Comparison of ENCODE assay signal across 8 cellular contexts in the genomic region with DNA sequence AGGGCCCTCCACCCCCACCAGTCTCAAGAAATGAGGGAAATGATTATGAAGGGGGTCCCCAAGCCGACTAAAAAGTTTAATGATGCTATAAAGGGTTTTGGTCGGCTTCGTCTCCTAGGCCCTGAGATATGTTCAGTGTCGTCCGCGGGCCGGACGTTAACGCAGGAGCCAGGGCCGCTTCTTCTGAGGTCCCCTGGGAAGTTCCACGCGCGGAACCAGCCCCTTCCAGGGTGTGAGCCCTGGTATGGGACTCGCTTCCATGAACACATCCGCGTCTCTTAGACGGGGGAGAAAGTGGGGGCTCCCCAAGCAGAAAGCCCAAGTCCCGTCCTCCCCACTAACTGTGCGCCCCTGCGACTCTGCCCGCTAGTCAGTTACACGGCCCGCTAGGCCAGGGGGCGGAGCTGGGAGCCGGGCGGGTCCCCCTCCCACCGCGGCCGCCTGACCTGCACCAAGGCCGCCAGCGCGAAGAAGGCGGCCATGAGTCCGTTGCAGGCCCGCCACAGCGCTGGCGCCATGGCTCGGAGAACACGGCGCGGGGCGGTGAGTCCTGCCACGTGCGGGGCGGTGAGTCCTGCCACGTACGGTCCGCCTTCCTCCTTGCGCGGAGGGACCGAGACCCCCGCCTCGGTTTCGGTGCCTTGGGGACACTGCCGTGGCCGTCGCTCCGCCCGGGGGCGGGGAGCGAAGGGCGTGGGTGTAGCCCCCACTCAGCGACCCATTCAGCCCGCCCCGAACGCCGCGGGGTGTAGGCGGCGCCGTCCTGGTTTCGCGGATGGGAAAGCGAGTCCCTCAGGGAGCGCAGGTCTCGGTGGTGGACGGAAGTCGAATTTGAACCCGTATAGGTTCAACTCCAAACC. TPM values are rescaled to one million over a fixed set of nuclear protein-coding genes. Genes with fewer than 3 reads are reported as not detected.
DNase-seq lines count a peak whose midpoint lies in the region; ATAC-seq and TF ChIP-seq lines count a peak whose summit lies in the region.

A gene (minus strand): TSS at position 690 of the 860 bp plus-strand sequence. CDS start 172 bp downstream, at position 518.

- H3K27me3 ChIP-seq in H7 (ENCODE audit: control insufficient read depth, insufficient read depth, low read length): no peaks in the 10 kb centered on the region
- no peaks in the 10 kb centered on the region for H3K27me3 ChIP-seq in gastroesophageal sphincter
- peaks cover 26% of the 10 kb centered on the region for H3K27me3 ChIP-seq in neural progenitor cell
- peaks cover 3% of the 10 kb centered on the region for H3K27me3 ChIP-seq in thymus (ENCODE audit: control insufficient read depth, insufficient read depth)

- H2AFZ ChIP-seq in neural progenitor cell (replicated peaks): peak within 1 kb of the TSS; percentile 84

- H3K27me3 Mint-ChIP-seq in neural progenitor cell (ENCODE audit: insufficient read depth, low read depth): peaks cover 7% of the 10 kb centered on the region

- H3K27ac Mint-ChIP-seq in neural progenitor cell: peak within 1 kb of the TSS; percentile 10

- TF ChIP-seq CTCF in gastroesophageal sphincter (IDR thresholded peaks at IDR 0.05): peak in 1 of 4 experiments; percentile 11
- TF ChIP-seq CTCF in neural progenitor cell (IDR thresholded peaks at IDR 0.05): no peak

- no peaks in the 10 kb centered on the region for H3K9me3 ChIP-seq in gastroesophageal sphincter
- H3K9me3 ChIP-seq in neural progenitor cell (ENCODE audit: low read depth): no peaks in the 10 kb centered on the region
- no peaks in the 10 kb centered on the region for H3K9me3 ChIP-seq in thymus (ENCODE audit: control insufficient read depth)

- H3K9me3 Mint-ChIP-seq in neural progenitor cell: peaks cover 2% of the 10 kb centered on the region

- no peaks in the 10 kb centered on the region for H3K79me2 ChIP-seq in neural progenitor cell (ENCODE audit: low read depth)

- no peaks in the 10 kb centered on the region for H3K36me3 Mint-ChIP-seq in neural progenitor cell

- TF ChIP-seq POLR2A in gastroesophageal sphincter (IDR thresholded peaks at IDR 0.05): peak; percentile 74 to 79

- peak within 1 kb of the TSS; percentile 73 for H3K4me2 ChIP-seq in neural progenitor cell

- peaks cover 11% of the 10 kb centered on the region for H3K4me1 Mint-ChIP-seq in neural progenitor cell

- ATAC-seq in gastroesophageal sphincter (peak; percentile 94), GM18870 (IDR thresholded peaks at IDR 0.05; ENCODE audit: unreplicated experiment) (no peak)

- H3K27ac ChIP-seq in gastroesophageal sphincter: peak within 1 kb of the TSS; percentile 76 to 98 (median 94)
- no peak within 1 kb of the TSS for H3K27ac ChIP-seq in neural progenitor cell
- peak within 1 kb of the TSS; percentile 32 for H3K27ac ChIP-seq in thymus (ENCODE audit: low read depth)

- H3K36me3 ChIP-seq in H7 (replicated peaks; ENCODE audit: control insufficient read depth, insufficient read depth, low read length) (no peaks in the 10 kb centered on the region; the same call in 1 of the 2 replicates), gastroesophageal sphincter (peaks cover 0 to 30% of the 10 kb centered on the region in 2 donors), neural progenitor cell (no peaks in the 10 kb centered on the region), thymus (ENCODE audit: control insufficient read depth, insufficient read depth) (no peaks in the 10 kb centered on the region)

- H4K20me1 ChIP-seq in neural progenitor cell (ENCODE audit: low read depth): no peaks in the 10 kb centered on the region

- no peak for TF ChIP-seq EP300 in gastroesophageal sphincter (IDR thresholded peaks at IDR 0.05)

- peaks cover 25% of the 10 kb centered on the region for H3F3A ChIP-seq in neural progenitor cell (ENCODE audit: low read depth)

- peak within 1 kb of the TSS; percentile 88 for H3K4me3 Mint-ChIP-seq in neural progenitor cell

- peaks cover 0 to 26% (median 0%) of the 10 kb centered on the region in 3 donors for H3K4me1 ChIP-seq in gastroesophageal sphincter
- H3K4me1 ChIP-seq in neural progenitor cell: peaks cover 8% of the 10 kb centered on the region
- peaks cover 3% of the 10 kb centered on the region for H3K4me1 ChIP-seq in thymus (ENCODE audit: control insufficient read depth, insufficient read depth, low read length)

- 0% methylated on average over 6 to 9 of the region's 79 CpGs for WGBS in gastroesophageal sphincter (ENCODE audit: low coverage in 1 of 2), 2 donors
- WGBS in thymus: 3% methylated on average over 79 of the region's 79 CpGs

- no peak within 1 kb of the TSS for H3K9ac ChIP-seq in neural progenitor cell

- DNase-seq in GF-D8 (lab: John Stamatoyannopoulos, UW): peak; percentile 40
- peak; percentile 92 for DNase-seq in H7
- DNase-seq in NOMO-1 (lab: John Stamatoyannopoulos, UW; ENCODE audit: unreplicated experiment in 2 of 2): peak; percentile 34 to 53
- peak; percentile 53 for DNase-seq in activated naive CD4-positive, alpha-beta T cell treated with anti-CD3 and anti-CD28 coated beads, Interleukin-2, amount 50 U/mL, for 16 hours
- peak; percentile 90 for DNase-seq in neural progenitor cell (ENCODE audit: low spot score)

- H3K4me3 ChIP-seq in H7 (ENCODE audit: insufficient read depth, low read depth, low read length) (peak within 1 kb of the TSS; percentile 68), gastroesophageal sphincter (peak within 1 kb of the TSS; percentile 47 to 73), neural progenitor cell (peak within 1 kb of the TSS; percentile 56), thymus (ENCODE audit: low read length) (peak within 1 kb of the TSS; percentile 65)

RNA-seq across cellular contexts. Expression of the gene that starts here (rescaled TPM):
- total RNA-seq in H7 (2014; rRNA removed; shearing (Covaris generic)): 1.9 and 5.3 TPM in 2 replicates
- 10 to 100 TPM in 3 of 4 donors, 1 to 10 TPM in 1; 9.4 to 18.3 (median 15.6) TPM for total RNA-seq in gastroesophageal sphincter
- 0.28 and 1.5 TPM in 2 replicates for total RNA-seq in neural progenitor cell (ENCODE audit: low replicate concordance)
- polyA plus RNA-seq in thymus: 2.6 TPM

Comparison
In these comparisons a context has a peak if more than half of its experiments do, and no peak if none do; other contexts are left out.
1. DNase-seq: peak in every context shown above with its lines; median percentile 92 in H7; 90 in neural progenitor cell; 53 in activated naive CD4-positive, alpha-beta T cell treated with anti-CD3 and anti-CD28 coated beads, Interleukin-2, amount 50 U/mL, for 16 hours; 44 in NOMO-1; 40 in GF-D8.